1 cellular context compared by ENCODE assay signal in the genomic region with DNA sequence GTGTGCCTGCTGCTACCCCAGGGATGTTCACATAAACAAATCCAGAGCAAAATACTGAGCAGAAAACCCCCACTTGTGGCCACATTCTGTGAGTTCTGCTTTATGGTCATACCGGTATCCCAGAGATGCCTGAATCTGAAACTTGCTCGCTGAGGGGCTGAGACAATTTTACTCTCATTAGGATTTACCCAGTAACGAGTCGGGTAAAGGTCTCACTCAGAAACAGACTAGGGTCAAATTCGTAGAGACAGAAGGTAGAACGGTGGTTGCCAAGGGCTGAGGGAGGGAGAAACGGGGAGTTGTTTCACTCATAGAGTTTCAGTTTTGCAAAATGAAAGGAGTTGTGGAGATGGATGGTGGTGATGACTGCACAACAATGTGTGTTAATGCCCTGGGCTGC.
TF ChIP-seq lines count a peak whose summit lies in the region.

No MANE protein-coding gene starts in this region.

TF ChIP-seq in H1, 55 proteins besides CTCF, POLR2A, EP300 and RAD21 (continued from another document):
- TF ChIP-seq CBX8 (IDR thresholded peaks at IDR 0.05; ENCODE audit: borderline replicate concordance, low read depth, low read length) (no peak), TAF1 (IDR thresholded peaks at IDR 0.05; ENCODE audit: low read depth, low read length) (no peak)
